In genomic region chr11:100827934-100828661, GRCh38 we compare ENCODE assay signal across 8 cellular contexts.
DNase-seq lines count a peak whose midpoint lies in the region; ATAC-seq, FAIRE-seq and TF ChIP-seq lines count a peak whose summit lies in the region.

No MANE protein-coding gene starts in this region.

- no TSS peak for BruUV-seq in Caco-2 (replicated peaks; lab: Mats Ljungman, UMichigan)

- no peak overlapping the region for H3K27ac ChIP-seq in VCaP
- H3K27ac ChIP-seq in esophagus squamous epithelium, result no peak overlapping the region

- no peak for TF ChIP-seq POLR2A in esophagus squamous epithelium (IDR thresholded peaks at IDR 0.05)

- H3K36me3 Mint-ChIP-seq in Caco-2 (ENCODE audit: insufficient read depth, unreplicated experiment), result no peaks in the 10 kb centered on the region

- peak overlapping the region; percentile 73 for H3K27ac Mint-ChIP-seq in Caco-2 (ENCODE audit: unreplicated experiment)

- intact Hi-C loops in Caco-2 (cut with micrococcal nuclease; ENCODE audit: unreplicated experiment), result loop anchor here (1.0 kb wide), 9 partner anchors 15 to 252 kb away; partner anchors contain the start of gene ARHGAP42
- intact Hi-C loops in mucosa of descending colon (cut with DNase I, micrococcal nuclease), result no loop called here
- intact Hi-C loops in esophagus squamous epithelium (cut with DNase I), result no loop called here

- H3K27me3 Mint-ChIP-seq in Caco-2 (ENCODE audit: insufficient read depth, unreplicated experiment), result no peaks in the 10 kb centered on the region

- H3K9me3 ChIP-seq in Caco-2 (no peaks in the 10 kb centered on the region), mucosa of descending colon (no peaks in the 10 kb centered on the region), esophagus squamous epithelium (no peaks in the 10 kb centered on the region)

- no peak for FAIRE-seq in GM19239 (lab: Jason Lieb, UNC)

- peak; percentile 82 to 85 for DNase-seq in Caco-2
- peak; percentile 79 for DNase-seq in HT1080 (ENCODE audit: low read depth)
- DNase-seq in mucosa of descending colon, result peak in 1 of 3 donors; percentile 52
- no peak for DNase-seq in globus pallidus (ENCODE audit: low spot score)
- no peak for DNase-seq in esophagus squamous epithelium (lab: John Stamatoyannopoulos, UW)
- DNase-seq in GM19239 (ENCODE audit: insufficient read length, low spot score), result no peak

- peak; percentile 79 to 90 for TF ChIP-seq CTCF in Caco-2 (IDR thresholded peaks at IDR 0.05; ENCODE audit: insufficient read depth in 1 of 2, low read depth in 1 of 2, low read length in 1 of 2, severe bottlenecking in 1 of 2, unreplicated experiment in 1 of 2)
- peak; percentile 67 for TF ChIP-seq CTCF in VCaP (conservative IDR thresholded peaks at IDR 0.05)
- TF ChIP-seq CTCF in mucosa of descending colon (IDR thresholded peaks at IDR 0.05), result no peak
- TF ChIP-seq CTCF in esophagus squamous epithelium (IDR thresholded peaks at IDR 0.05), result peak in 1 of 6 experiments; percentile 29

- H3K4me1 ChIP-seq in Caco-2, result peaks cover 36% of the 10 kb centered on the region
- H3K4me1 ChIP-seq in mucosa of descending colon (ENCODE audit: low read depth), result no peaks in the 10 kb centered on the region
- peaks cover 6 to 57% (median 13%) of the 10 kb centered on the region in 3 donors for H3K4me1 ChIP-seq in esophagus squamous epithelium

- no peak overlapping the region for H3K4me3 Mint-ChIP-seq in Caco-2 (ENCODE audit: unreplicated experiment)

- no peaks in the 10 kb centered on the region for H3K9me3 Mint-ChIP-seq in Caco-2 (ENCODE audit: unreplicated experiment)

- H3K4me3 ChIP-seq in Caco-2 (ENCODE audit: low read depth, low read length), result no peak overlapping the region
- no peak overlapping the region for H3K4me3 ChIP-seq in mucosa of descending colon
- H3K4me3 ChIP-seq in esophagus squamous epithelium, result no peak overlapping the region

- POLR2A ChIA-PET in Caco-2 (lab: Charles Lee), result no interaction called here

- H3K36me3 ChIP-seq in Caco-2 (ENCODE audit: control insufficient read depth, insufficient read depth, low read length), result no peaks in the 10 kb centered on the region
- no peaks in the 10 kb centered on the region for H3K36me3 ChIP-seq in mucosa of descending colon (ENCODE audit: low read depth)
- H3K36me3 ChIP-seq in esophagus squamous epithelium, result no peaks in the 10 kb centered on the region

- ATAC-seq in GM21447 (IDR thresholded peaks at IDR 0.05; ENCODE audit: unreplicated experiment) (peak; percentile 81), mucosa of descending colon (peak; percentile 71)

- H3K27me3 ChIP-seq in Caco-2 (replicated peaks; ENCODE audit: control insufficient read depth, insufficient read depth, low read length), result no peaks in the 10 kb centered on the region
- H3K27me3 ChIP-seq in esophagus squamous epithelium, result no peaks in the 10 kb centered on the region

- WGBS in esophagus squamous epithelium, 2 donors, result 60% methylated on average over 1 of the region's 1 CpG; no CpG with 5 or more reads in 1 of the 2 donors

- CTCF ChIA-PET in Caco-2 (lab: Charles Lee), result interaction anchor here (0.5 to 2.9 kb wide), 21 partner anchors 9 to 582 kb away, joined by 3 to 45 read pairs (median 5); no protein-coding TSS in a partner anchor

- peaks cover 29% of the 10 kb centered on the region for H3K4me1 Mint-ChIP-seq in Caco-2 (ENCODE audit: low read depth, unreplicated experiment)

Comparison
In these comparisons a context has a peak if more than half of its experiments do, and no peak if none do; other contexts are left out.
1. DNase-seq: peak in Caco-2 (2 of 2) and HT1080 (single experiment); none in globus pallidus (single experiment), esophagus squamous epithelium (single experiment) and GM19239 (single experiment).